Comparison of ENCODE assay signal across 22 cellular contexts in genomic region chr6:121998631-121999030, GRCh38.
"Had no signal": no experiment of that assay in that cellular context is flagged by ENCODE, and none has a peak within 500 bp of the region (broad histone marks: within the 10 kb centered on the region; RNA-seq: fewer than 3 reads in every experiment).

No MANE protein-coding gene starts in this region.

- H3K27ac ChIP-seq: breast epithelium, esophagus squamous epithelium, left ventricle myocardium inferior, prostate gland, spleen, upper lobe of left lung had no signal

- H3K36me3 Mint-ChIP-seq: activated naive CD8-positive, alpha-beta T cell treated with anti-CD3 and anti-CD28 coated beads for 36 hours; naive thymus-derived CD8-positive, alpha-beta T cell had no signal

- H3K36me3 ChIP-seq: breast epithelium, esophagus squamous epithelium, left ventricle myocardium inferior, prostate gland, spleen, upper lobe of left lung had no signal

- DNase-seq: activated CD4-positive, alpha-beta T cell treated with anti-CD3 and anti-CD28 coated beads for 36 hours; activated CD4-positive, alpha-beta T cell treated with anti-CD3 and anti-CD28 coated beads, Interleukin-2, amount 50 U/mL, for 48 hours; activated naive CD4-positive, alpha-beta T cell treated with Interleukin-2 at 50 U/mL for 16 hours; activated naive CD8-positive, alpha-beta T cell treated with anti-CD3 and anti-CD28 coated beads for 36 hours; activated T-cell treated with anti-CD3 and anti-CD28 coated beads, Interleukin-2, amount 50 U/mL, for 48 hours; amniotic stem cell; effector memory CD8-positive, alpha-beta T cell; esophagus squamous epithelium; foreskin fibroblast; immature natural killer cell; kidney glomerular epithelial cell; left ventricle myocardium inferior; naive thymus-derived CD8-positive, alpha-beta T cell; spleen; stimulated activated CD4-positive, alpha-beta T cell treated with anti-CD3 and anti-CD28 coated beads, Interleukin-4, amount 100 ng/mL, for 1 hour; stimulated activated naive CD4-positive, alpha-beta T cell; T-helper 1 cell; upper lobe of left lung had no signal

- H3K4me3 ChIP-seq: breast epithelium, esophagus squamous epithelium, left ventricle myocardium inferior, prostate gland, spleen, upper lobe of left lung had no signal

- H3K4me1 ChIP-seq: breast epithelium, esophagus squamous epithelium, left ventricle myocardium inferior, prostate gland, spleen, upper lobe of left lung had no signal

- H3K4me3 Mint-ChIP-seq: activated CD4-positive, alpha-beta T cell treated with anti-CD3 and anti-CD28 coated beads for 36 hours; activated naive CD8-positive, alpha-beta T cell treated with anti-CD3 and anti-CD28 coated beads for 36 hours; central memory CD8-positive, alpha-beta T cell; effector memory CD8-positive, alpha-beta T cell; immature natural killer cell; naive thymus-derived CD8-positive, alpha-beta T cell; WTC11 had no signal

- H3K4me1 Mint-ChIP-seq: activated CD4-positive, alpha-beta T cell treated with anti-CD3 and anti-CD28 coated beads for 36 hours; activated naive CD8-positive, alpha-beta T cell treated with anti-CD3 and anti-CD28 coated beads for 36 hours; central memory CD8-positive, alpha-beta T cell; immature natural killer cell; naive thymus-derived CD8-positive, alpha-beta T cell had no signal

- H3K27ac Mint-ChIP-seq: activated CD4-positive, alpha-beta T cell treated with anti-CD3 and anti-CD28 coated beads for 36 hours; activated naive CD8-positive, alpha-beta T cell treated with anti-CD3 and anti-CD28 coated beads for 36 hours; effector memory CD8-positive, alpha-beta T cell; immature natural killer cell; WTC11 had no signal

- ATAC-seq: activated CD4-positive, alpha-beta T cell treated with anti-CD3 and anti-CD28 coated beads for 36 hours; effector memory CD8-positive, alpha-beta T cell; naive thymus-derived CD8-positive, alpha-beta T cell had no signal

- H3K27me3 ChIP-seq: breast epithelium, esophagus squamous epithelium, spleen, upper lobe of left lung had no signal

- H3K27me3 Mint-ChIP-seq: activated CD4-positive, alpha-beta T cell treated with anti-CD3 and anti-CD28 coated beads for 36 hours; activated naive CD8-positive, alpha-beta T cell treated with anti-CD3 and anti-CD28 coated beads for 36 hours; central memory CD8-positive, alpha-beta T cell; effector memory CD8-positive, alpha-beta T cell had no signal

- H3K9me3 ChIP-seq: breast epithelium, esophagus squamous epithelium, prostate gland, upper lobe of left lung had no signal
